8 cellular contexts compared by ENCODE assay signal in the genomic region with DNA sequence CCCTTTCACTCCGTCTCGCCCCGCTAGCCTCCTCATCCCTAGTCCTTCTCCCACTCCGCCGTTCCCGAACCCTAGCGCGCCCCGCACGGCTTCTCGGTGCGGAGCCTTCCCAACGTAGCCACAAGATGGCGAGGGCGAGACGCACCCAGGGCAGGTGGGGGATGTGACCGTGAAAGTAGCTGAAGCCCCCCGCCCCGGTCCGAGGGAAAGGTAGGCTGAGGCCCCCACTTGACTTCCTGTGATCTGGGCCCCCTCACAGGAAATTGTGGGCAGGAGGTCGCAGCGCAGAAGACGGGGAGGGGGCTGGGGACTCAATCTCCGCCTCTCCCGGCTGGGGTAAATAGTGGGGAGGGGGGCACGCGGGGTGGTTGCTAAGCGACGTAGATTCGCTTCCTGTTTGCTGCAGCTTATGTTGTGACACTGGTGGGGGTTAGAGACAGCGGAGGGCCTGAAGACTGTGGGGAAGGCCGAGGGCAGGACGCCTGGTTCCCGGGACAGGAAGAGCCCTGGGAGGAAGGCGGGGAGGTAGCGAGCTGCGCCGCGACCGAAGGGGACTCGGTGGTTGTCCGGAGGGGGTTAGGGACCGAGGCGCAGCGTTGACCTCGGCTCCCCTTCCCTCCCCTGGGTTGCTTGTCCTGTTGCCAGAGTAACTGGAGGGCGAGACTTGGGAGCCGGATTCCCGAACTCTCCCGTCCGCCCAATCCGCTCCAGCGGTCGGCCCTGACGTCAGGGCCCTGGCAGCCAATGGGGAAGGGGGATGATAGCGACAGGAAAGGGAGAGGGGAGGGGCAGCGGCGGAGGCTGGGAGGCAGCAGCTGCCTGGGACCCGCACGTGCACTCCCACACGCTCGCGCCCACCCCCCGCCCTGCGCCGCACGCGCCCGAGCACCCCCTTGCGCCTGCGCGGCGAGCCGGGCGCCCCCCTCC. TPM values are rescaled to one million over a fixed set of nuclear protein-coding genes. Genes with fewer than 3 reads are reported as not detected.
DNase-seq lines count a peak whose midpoint lies in the region; ATAC-seq and TF ChIP-seq lines count a peak whose summit lies in the region.

No MANE protein-coding gene starts in this region.

- peaks cover 5% of the 10 kb centered on the region for H3K27me3 Mint-ChIP-seq in activated T-cell treated with anti-CD3 and anti-CD28 coated beads, Interleukin-2, amount 50 U/mL, for 72 hours (ENCODE audit: low read depth)

- H3K27me3 ChIP-seq in Peyer's patch (no peaks in the 10 kb centered on the region), muscle layer of colon (ENCODE audit: control insufficient read depth in 1 of 2, insufficient read depth in 2 of 2, low read length in 2 of 2) (peaks cover 0 to 5% of the 10 kb centered on the region in 2 donors)

- H3K36me3 Mint-ChIP-seq in activated T-cell treated with anti-CD3 and anti-CD28 coated beads, Interleukin-2, amount 50 U/mL, for 72 hours (ENCODE audit: insufficient read depth in 2 of 2), result no peaks in the 10 kb centered on the region

- peak; percentile 69 to 92 (median 84) for TF ChIP-seq CTCF in Peyer's patch (IDR thresholded peaks at IDR 0.05)

- ATAC-seq in GM21737 (IDR thresholded peaks at IDR 0.05; ENCODE audit: unreplicated experiment), result peak; percentile 39
- ATAC-seq in activated T-cell treated with anti-CD3 and anti-CD28 coated beads, Interleukin-2, amount 50 U/mL, for 72 hours (replicated peaks in 1 of 2), result peak; percentile 56 to 57
- ATAC-seq in esophagus mucosa, result peak; percentile 74

- H3K27ac ChIP-seq in Peyer's patch, result peak overlapping the region; percentile 88 to 100 (median 95)
- peak overlapping the region; percentile 97 for H3K27ac ChIP-seq in muscle layer of colon (ENCODE audit: low read depth, low read length)

- H3K36me3 ChIP-seq in Peyer's patch (peaks cover 0 to 4% (median 0%) of the 10 kb centered on the region in 3 donors), muscle layer of colon (ENCODE audit: insufficient read depth, low read length) (peaks cover 4% of the 10 kb centered on the region)

- H3K4me1 ChIP-seq in Peyer's patch, result peaks cover 0 to 43% (median 21%) of the 10 kb centered on the region in 4 donors
- H3K4me1 ChIP-seq in muscle layer of colon (ENCODE audit: insufficient read depth, low read length), result peaks cover 36% of the 10 kb centered on the region

- H3K9me3 ChIP-seq in Peyer's patch, result no peaks in the 10 kb centered on the region
- H3K9me3 ChIP-seq in muscle layer of colon (ENCODE audit: low read length), result no peaks in the 10 kb centered on the region

- H3K4me3 ChIP-seq in Peyer's patch (peak overlapping the region; percentile 54 to 85 (median 76)), muscle layer of colon (ENCODE audit: low read depth in 1 of 2, low read length in 2 of 2) (peak overlapping the region; percentile 92 to 94)

- H3K9ac ChIP-seq in muscle layer of colon (ENCODE audit: low read length), result peak overlapping the region; percentile 87

- no peaks in the 10 kb centered on the region for H3K9me3 Mint-ChIP-seq in activated T-cell treated with anti-CD3 and anti-CD28 coated beads, Interleukin-2, amount 50 U/mL, for 72 hours

- H3K4me3 Mint-ChIP-seq in activated T-cell treated with anti-CD3 and anti-CD28 coated beads, Interleukin-2, amount 50 U/mL, for 72 hours, result peak overlapping the region; percentile 88 to 98

- peak; percentile 96 for DNase-seq in DMS114 treated with DMSO at 0.1 percent for 48 hours (lab: John Stamatoyannopoulos, UW; ENCODE audit: unreplicated experiment)
- peak; percentile 81 to 85 for DNase-seq in Kasumi-1 (lab: John Stamatoyannopoulos, UW)
- peak; percentile 93 to 97 (median 97) for DNase-seq in Peyer's patch
- peak; percentile 82 to 87 for DNase-seq in activated T-cell treated with anti-CD3 and anti-CD28 coated beads, Interleukin-2, amount 50 U/mL, for 72 hours
- peak; percentile 63 to 70 for DNase-seq in stimulated activated CD8-positive, alpha-beta memory T cell treated with anti-CD3 and anti-CD28 coated beads, Interleukin-7, amount 100 ng/mL, for 1 hour (ENCODE audit: low read depth in 2 of 2)

- H3K4me1 Mint-ChIP-seq in activated T-cell treated with anti-CD3 and anti-CD28 coated beads, Interleukin-2, amount 50 U/mL, for 72 hours (ENCODE audit: low read depth), result peaks cover 48% of the 10 kb centered on the region

- H3K27ac Mint-ChIP-seq in activated T-cell treated with anti-CD3 and anti-CD28 coated beads, Interleukin-2, amount 50 U/mL, for 72 hours, result peak overlapping the region; percentile 76

- TF ChIP-seq POLR2A in Peyer's patch (IDR thresholded peaks at IDR 0.05), result peak; percentile 63 to 66

RNA-seq across cellular contexts. Expression of a gene that starts 1.1 kb away (rescaled TPM):
- total RNA-seq in Peyer's patch (10 to 100 TPM; 32.1 to 45.6 (median 36.4) TPM), esophagus mucosa (16.7 TPM)
- 10 to 100 TPM; 73.7 to 83.5 TPM for total RNA-seq in activated T-cell treated with anti-CD3 and anti-CD28 coated beads, Interleukin-2, amount 50 U/mL, for 72 hours

RNA-seq across cellular contexts. Expression of a gene that starts 19.7 kb away (rescaled TPM):
- total RNA-seq in Peyer's patch (10 to 100 TPM in 3 of 4 donors, 1 to 10 TPM in 1; 3.4 to 29.7 (median 12.9) TPM), esophagus mucosa (1.7 TPM)
- total RNA-seq in activated T-cell treated with anti-CD3 and anti-CD28 coated beads, Interleukin-2, amount 50 U/mL, for 72 hours, result 1 to 10 TPM; 5.2 to 5.3 TPM

RNA-seq across cellular contexts. Expression of a gene that starts 22.2 kb away (rescaled TPM):
- total RNA-seq in Peyer's patch (10 to 100 TPM; 28.6 to 75.8 (median 47.8) TPM), esophagus mucosa (93.3 TPM)
- 10 to 100 TPM; 42.7 to 43.5 TPM for total RNA-seq in activated T-cell treated with anti-CD3 and anti-CD28 coated beads, Interleukin-2, amount 50 U/mL, for 72 hours

RNA-seq across cellular contexts. Expression of a gene that starts 22.6 kb away (rescaled TPM):
- total RNA-seq in Peyer's patch (1 to 10 TPM; 3.3 to 5.1 (median 4.2) TPM), esophagus mucosa (7.6 TPM)
- 10 to 100 TPM in 1 of 2 donors, 1 to 10 TPM in 1; 6.7 to 10.2 TPM for total RNA-seq in activated T-cell treated with anti-CD3 and anti-CD28 coated beads, Interleukin-2, amount 50 U/mL, for 72 hours

RNA-seq across cellular contexts. Expression of a gene that starts 53.4 kb away (rescaled TPM):
- 10 to 100 TPM; 36.1 to 99.9 (median 45.1) TPM for total RNA-seq in Peyer's patch
- 100 to 1,000 TPM; 133 to 140 TPM for total RNA-seq in activated T-cell treated with anti-CD3 and anti-CD28 coated beads, Interleukin-2, amount 50 U/mL, for 72 hours
- total RNA-seq in esophagus mucosa, result 50.7 TPM

Comparison
In these comparisons a context has a peak if more than half of its experiments do, and no peak if none do; other contexts are left out.
1. Peak in every context shown above with its lines: DNase-seq, ATAC-seq, H3K4me3 ChIP-seq and H3K27ac ChIP-seq.